8 cellular contexts compared by ENCODE assay signal in genomic region chr1:115337633-115338456, GRCh38. TPM values are rescaled to one million over a fixed set of nuclear protein-coding genes. Genes with fewer than 3 reads are reported as not detected.
DNase-seq lines count a peak whose midpoint lies in the region; ATAC-seq and TF ChIP-seq lines count a peak whose summit lies in the region.

NGF (minus strand) TSS chr1:115338249; CDS start chr1:115286795, 51,454 bp downstream.

- H3K27ac ChIP-seq in Panc1 (ENCODE audit: low read length) (no peak within 1 kb of the TSS), psoas muscle (peak within 1 kb of the TSS; percentile 24)

- POLR2A ChIA-PET in Panc1 (lab: Charles Lee), result no interaction called here

- 0 to 1% (median 1%) methylated on average over 56 to 69 of the region's 69 CpGs for WGBS in psoas muscle, 3 donors

- in situ Hi-C loops in Panc1 (cut with HindIII; ENCODE audit: low pct_unique_long_range_greater_than_20kb, low sequenced_read_pairs), result no loop called here

- H3K27me3 ChIP-seq in Panc1 (ENCODE audit: control insufficient read depth, insufficient read depth, low read length) (no peaks in the 10 kb centered on the region; the same call in 1 of the 2 replicates), psoas muscle (ENCODE audit: insufficient read depth in 3 of 3, low read length in 2 of 3) (peaks cover 0 to 20% (median 7%) of the 10 kb centered on the region in 3 donors)

- TF ChIP-seq CTCF in Panc1 (IDR thresholded peaks at IDR 0.05) (no peak), psoas muscle (IDR thresholded peaks at IDR 0.05) (no peak)

- H3K36me3 ChIP-seq in Panc1 (ENCODE audit: control insufficient read depth, insufficient read depth, low read length) (no peaks in the 10 kb centered on the region), psoas muscle (ENCODE audit: insufficient read depth in 1 of 2, low read depth in 1 of 2) (no peaks in the 10 kb centered on the region)

- CTCF ChIA-PET in Panc1 (lab: Charles Lee), result no interaction called here

- no peaks in the 10 kb centered on the region for H3K4me1 ChIP-seq in Panc1 (ENCODE audit: control insufficient read depth, insufficient read depth, low read length)
- peaks cover 5% of the 10 kb centered on the region for H3K4me1 ChIP-seq in psoas muscle

- ATAC-seq in Panc1, result peak; percentile 69
- ATAC-seq in psoas muscle, result peak; percentile 66 to 86 (median 80)
- no peak for ATAC-seq in HG03565 (IDR thresholded peaks at IDR 0.05; ENCODE audit: unreplicated experiment)
- ATAC-seq in HG03520 (IDR thresholded peaks at IDR 0.05; ENCODE audit: unreplicated experiment), result no peak

- DNase-seq in GM03348 (ENCODE audit: low spot score) (peak; percentile 92), Panc1 (ENCODE audit: low read depth, low spot score) (no peak), glomerular visceral epithelial cell (ENCODE audit: extremely low spot score) (peak; percentile 76), psoas muscle (peak; percentile 53 to 62)
- no peak for DNase-seq in stimulated activated CD4-positive, alpha-beta T cell treated with anti-CD3 and anti-CD28 coated beads, Interleukin-2, amount 100 ng/mL, for 24 hours
- no peak for DNase-seq in activated CD4-positive, alpha-beta T cell treated with anti-CD3 and anti-CD28 coated beads for 4 hours

- no TSS peak for BruUV-seq in Panc1 (replicated peaks; lab: Mats Ljungman, UMichigan)

- H3K4me3 ChIP-seq in Panc1 (ENCODE audit: low read depth in 2 of 2, low read length in 2 of 2) (peak within 1 kb of the TSS; percentile 16 to 43; a peak in 2 of 4 replicates), psoas muscle (peak within 1 kb of the TSS; percentile 60)

- H3K9me3 ChIP-seq in Panc1 (ENCODE audit: control insufficient read depth, insufficient read depth, low read depth, low read length) (no peaks in the 10 kb centered on the region), psoas muscle (no peaks in the 10 kb centered on the region)

- intact Hi-C loops in Panc1 (cut with micrococcal nuclease; ENCODE audit: unreplicated experiment), result no loop called here
- intact Hi-C loops in psoas muscle (cut with DNase I), result loop anchor here in 1 of 2 donors (5.0 kb wide), 1 partner anchor 201 kb away; no protein-coding TSS in a partner anchor

RNA-seq across cellular contexts. Expression of gene NGF, which starts in this region (rescaled TPM):
- not detected for total RNA-seq in Panc1 (2021; ENCODE audit: unreplicated experiment)
- polyA plus RNA-seq in Panc1 (2012; ENCODE audit: insufficient read length), result not detected
- total RNA-seq in psoas muscle, result 1 to 10 TPM in 2 of 4 donors, under 1 TPM in 2; 0.27 to 1.4 (median 0.77) TPM
- under 1 TPM; 0.38 to 0.59 (median 0.57) TPM for polyA plus RNA-seq in psoas muscle

Comparison
In these comparisons a context has a peak if more than half of its experiments do, and no peak if none do; other contexts are left out.
1. Peak in ATAC-seq and H3K4me3 ChIP-seq in Panc1; RNA of the gene not detected or under 1 TPM.
2. DNase-seq: peak in GM03348 (single experiment), glomerular visceral epithelial cell (single experiment) and psoas muscle (2 of 2); none in Panc1 (single experiment), stimulated activated CD4-positive, alpha-beta T cell treated with anti-CD3 and anti-CD28 coated beads, Interleukin-2, amount 100 ng/mL, for 24 hours (0 of 2) and activated CD4-positive, alpha-beta T cell treated with anti-CD3 and anti-CD28 coated beads for 4 hours (0 of 2).
3. ATAC-seq: peak in psoas muscle (4 of 4); none in HG03565 (single experiment) and HG03520 (single experiment).